ENCODE assay signal across 5 cellular contexts in the genomic region with DNA sequence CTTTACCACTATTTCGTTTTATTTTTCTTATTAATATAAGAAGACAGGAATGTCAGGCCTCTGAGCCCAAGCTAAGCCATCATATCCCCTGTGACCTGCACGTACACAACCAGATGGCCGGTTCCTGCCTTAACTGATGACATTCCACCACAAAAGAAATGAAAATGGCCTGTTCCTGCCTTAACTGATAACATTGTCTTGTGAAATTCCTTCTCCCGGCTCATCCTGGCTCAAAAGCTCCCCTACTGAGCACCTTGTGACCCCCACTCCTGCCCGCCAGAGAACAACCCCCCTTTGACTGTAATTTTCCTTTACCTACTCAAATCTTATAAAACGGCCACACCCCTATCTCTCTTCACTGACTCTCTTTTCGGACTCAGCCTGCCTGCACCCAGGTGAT.
DNase-seq lines count a peak whose midpoint lies in the region; ATAC-seq and TF ChIP-seq lines count a peak whose summit lies in the region.
"Not testable (repeated sequence)": the region's sequence is repeated elsewhere in the genome, so short reads cannot be mapped to it uniquely, and the experiment has no call there.

No MANE protein-coding gene starts in this region.

- DNase-seq in GM23338 (ENCODE audit: low spot score): peak; percentile 12
- DNase-seq in WTC11 (ENCODE audit: low spot score); endothelial cell (ENCODE audit: low spot score); neural progenitor cell (ENCODE audit: low spot score): not testable (repeated sequence)

- CTCF ChIA-PET in WTC11 (lab: Charles Lee): not testable (repeated sequence)

- not testable (repeated sequence) for H2AFZ ChIP-seq in GM23338; neural progenitor cell (replicated peaks)

- not testable (repeated sequence) for H3K36me3 ChIP-seq in GM23338 (ENCODE audit: insufficient read depth); HUES6 (ENCODE audit: control insufficient read depth, insufficient read depth, low read length); neural progenitor cell

- H3K4me2 ChIP-seq in GM23338 (peak overlapping the region; percentile 41; the same call in 1 of the 2 replicates), neural progenitor cell (peak overlapping the region; percentile 10)

- H3F3A ChIP-seq in GM23338 (replicated peaks; ENCODE audit: low read depth): not testable (repeated sequence)
- peaks cover 10% of the 10 kb centered on the region for H3F3A ChIP-seq in neural progenitor cell (ENCODE audit: low read depth)

- ATAC-seq in GM23338, WTC11: not testable (repeated sequence)

- not testable (repeated sequence) for H3K27me3 ChIP-seq in GM23338 (ENCODE audit: insufficient read depth); HUES6 (ENCODE audit: control insufficient read depth, insufficient read depth, low read length); neural progenitor cell

- not testable (repeated sequence) for H3K27me3 Mint-ChIP-seq in GM23338 (ENCODE audit: insufficient read depth, low read depth, poor library complexity); endothelial cell (ENCODE audit: unreplicated experiment); neural progenitor cell (ENCODE audit: insufficient read depth, low read depth)
- peaks cover 14% of the 10 kb centered on the region; the same call in 1 of the 2 replicates for H3K27me3 Mint-ChIP-seq in WTC11 (ENCODE audit: low read depth)

- H4K20me1 ChIP-seq in GM23338 (replicated peaks; ENCODE audit: insufficient read depth); neural progenitor cell (ENCODE audit: low read depth): not testable (repeated sequence)

- H3K4me1 Mint-ChIP-seq in GM23338: peaks cover 24% of the 10 kb centered on the region
- H3K4me1 Mint-ChIP-seq in WTC11: peaks cover 35% of the 10 kb centered on the region
- H3K4me1 Mint-ChIP-seq in endothelial cell (ENCODE audit: unreplicated experiment): peaks cover 20% of the 10 kb centered on the region
- H3K4me1 Mint-ChIP-seq in neural progenitor cell: not testable (repeated sequence)

- TF ChIP-seq CTCF in GM23338 (conservative IDR thresholded peaks at IDR 0.05; ENCODE audit: low read depth in 2 of 2); WTC11 (IDR thresholded peaks at IDR 0.05); endothelial cell (IDR thresholded peaks at IDR 0.05; ENCODE audit: unreplicated experiment); neural progenitor cell (IDR thresholded peaks at IDR 0.05): not testable (repeated sequence)

- H3K9ac ChIP-seq in HUES6 (ENCODE audit: low read length): peak overlapping the region; percentile 26
- H3K9ac ChIP-seq in neural progenitor cell: not testable (repeated sequence)

- H3K4me3 Mint-ChIP-seq in GM23338: 0 out of 3 replicates have a peak overlapping the region, but pooled peaks have one; percentile 0
- H3K4me3 Mint-ChIP-seq in WTC11: peak overlapping the region; percentile 20; the same call in 1 of the 2 replicates
- not testable (repeated sequence) for H3K4me3 Mint-ChIP-seq in endothelial cell (ENCODE audit: unreplicated experiment); neural progenitor cell

- POLR2A ChIA-PET in WTC11 (lab: Charles Lee): not testable (repeated sequence)

- H3K36me3 Mint-ChIP-seq in GM23338 (ENCODE audit: low read depth) (peaks cover 61% of the 10 kb centered on the region), WTC11 (peaks cover 53% of the 10 kb centered on the region), endothelial cell (ENCODE audit: low read depth, unreplicated experiment) (peaks cover 15% of the 10 kb centered on the region)
- H3K36me3 Mint-ChIP-seq in neural progenitor cell: not testable (repeated sequence)

- peaks cover 17% of the 10 kb centered on the region for H3K4me1 ChIP-seq in GM23338 (ENCODE audit: insufficient read depth)
- not testable (repeated sequence) for H3K4me1 ChIP-seq in HUES6 (ENCODE audit: control insufficient read depth, insufficient read depth, low read length); neural progenitor cell

- H3K9me3 Mint-ChIP-seq in GM23338 (peaks cover 44% of the 10 kb centered on the region), WTC11 (peaks cover 57% of the 10 kb centered on the region), neural progenitor cell (peaks cover 15% of the 10 kb centered on the region)
- not testable (repeated sequence) for H3K9me3 Mint-ChIP-seq in endothelial cell (ENCODE audit: unreplicated experiment)

- peaks cover 32% of the 10 kb centered on the region for H3K9me3 ChIP-seq in HUES6 (ENCODE audit: control insufficient read depth, insufficient read depth, low read depth, low read length)
- not testable (repeated sequence) for H3K9me3 ChIP-seq in neural progenitor cell (ENCODE audit: low read depth)

- H3K27ac Mint-ChIP-seq in GM23338 (peak overlapping the region; percentile 95), WTC11 (peak overlapping the region; percentile 95), endothelial cell (ENCODE audit: unreplicated experiment) (peak overlapping the region; percentile 92)
- H3K27ac Mint-ChIP-seq in neural progenitor cell: not testable (repeated sequence)

- H3K27ac ChIP-seq in GM23338 (ENCODE audit: low read depth) (peak overlapping the region; percentile 95), HUES6 (ENCODE audit: low read depth, low read length) (peak overlapping the region; percentile 80; the same call in 1 of the 2 replicates)
- not testable (repeated sequence) for H3K27ac ChIP-seq in neural progenitor cell

- not testable (repeated sequence) for H3K79me2 ChIP-seq in GM23338 (replicated peaks; ENCODE audit: insufficient read depth); neural progenitor cell (ENCODE audit: low read depth)

- H3K9me2 ChIP-seq in GM23338 (ENCODE audit: insufficient read depth): not testable (repeated sequence)

- H3K4me3 ChIP-seq in GM23338; HUES6 (ENCODE audit: low read depth, low read length); neural progenitor cell: not testable (repeated sequence)

TF ChIP-seq in GM23338, 12 proteins besides CTCF, POLR2A, EP300 and RAD21 (continues in another document):
- peak; percentile 20; the same call in 1 of the 2 replicates for TF ChIP-seq CREB1 (CRISPR knock-in tag; IDR thresholded peaks at IDR 0.05; ENCODE audit: low read depth)

TF ChIP-seq in WTC11, 78 proteins besides CTCF, POLR2A, EP300 and RAD21:
- peak; percentile 66; the same call in 1 of the 2 replicates for TF ChIP-seq TEAD1 (CRISPR knock-in tag; IDR thresholded peaks at IDR 0.05)
TF ChIP-seq in WTC11: peak in this region for 1; not testable (repeated sequence) for 77.
